In genomic region chr1:206606867-206607266, GRCh38 we compare ENCODE assay signal across 1 cellular context.
TF ChIP-seq lines count a peak whose summit lies in the region.

No MANE protein-coding gene starts in this region.

TF ChIP-seq in GM23338, 12 proteins besides CTCF, POLR2A, EP300 and RAD21 (continued from another document):
- TF ChIP-seq, protein P1, sequence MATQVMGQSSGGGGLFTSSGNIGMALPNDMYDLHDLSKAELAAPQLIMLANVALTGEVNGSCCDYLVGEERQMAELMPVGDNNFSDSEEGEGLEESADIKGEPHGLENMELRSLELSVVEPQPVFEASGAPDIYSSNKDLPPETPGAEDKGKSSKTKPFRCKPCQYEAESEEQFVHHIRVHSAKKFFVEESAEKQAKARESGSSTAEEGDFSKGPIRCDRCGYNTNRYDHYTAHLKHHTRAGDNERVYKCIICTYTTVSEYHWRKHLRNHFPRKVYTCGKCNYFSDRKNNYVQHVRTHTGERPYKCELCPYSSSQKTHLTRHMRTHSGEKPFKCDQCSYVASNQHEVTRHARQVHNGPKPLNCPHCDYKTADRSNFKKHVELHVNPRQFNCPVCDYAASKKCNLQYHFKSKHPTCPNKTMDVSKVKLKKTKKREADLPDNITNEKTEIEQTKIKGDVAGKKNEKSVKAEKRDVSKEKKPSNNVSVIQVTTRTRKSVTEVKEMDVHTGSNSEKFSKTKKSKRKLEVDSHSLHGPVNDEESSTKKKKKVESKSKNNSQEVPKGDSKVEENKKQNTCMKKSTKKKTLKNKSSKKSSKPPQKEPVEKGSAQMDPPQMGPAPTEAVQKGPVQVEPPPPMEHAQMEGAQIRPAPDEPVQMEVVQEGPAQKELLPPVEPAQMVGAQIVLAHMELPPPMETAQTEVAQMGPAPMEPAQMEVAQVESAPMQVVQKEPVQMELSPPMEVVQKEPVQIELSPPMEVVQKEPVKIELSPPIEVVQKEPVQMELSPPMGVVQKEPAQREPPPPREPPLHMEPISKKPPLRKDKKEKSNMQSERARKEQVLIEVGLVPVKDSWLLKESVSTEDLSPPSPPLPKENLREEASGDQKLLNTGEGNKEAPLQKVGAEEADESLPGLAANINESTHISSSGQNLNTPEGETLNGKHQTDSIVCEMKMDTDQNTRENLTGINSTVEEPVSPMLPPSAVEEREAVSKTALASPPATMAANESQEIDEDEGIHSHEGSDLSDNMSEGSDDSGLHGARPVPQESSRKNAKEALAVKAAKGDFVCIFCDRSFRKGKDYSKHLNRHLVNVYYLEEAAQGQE (IDR thresholded peaks at IDR 0.05; ENCODE audit: unreplicated experiment): no peak
- TF ChIP-seq POLR2AphosphoS5 (IDR thresholded peaks at IDR 0.05; ENCODE audit: low read depth): no peak
- no peak for TF ChIP-seq ZNF331 (CRISPR knock-in tag; IDR thresholded peaks at IDR 0.05; ENCODE audit: low read depth)
- TF ChIP-seq STAT1 (IDR thresholded peaks at IDR 0.05; ENCODE audit: unreplicated experiment): no peak
- TF ChIP-seq NANOG (IDR thresholded peaks at IDR 0.05; ENCODE audit: borderline replicate concordance): no peak
- TF ChIP-seq EZH2phosphoT487 (IDR thresholded peaks at IDR 0.05; ENCODE audit: unreplicated experiment): no peak
- TF ChIP-seq, protein P2, sequence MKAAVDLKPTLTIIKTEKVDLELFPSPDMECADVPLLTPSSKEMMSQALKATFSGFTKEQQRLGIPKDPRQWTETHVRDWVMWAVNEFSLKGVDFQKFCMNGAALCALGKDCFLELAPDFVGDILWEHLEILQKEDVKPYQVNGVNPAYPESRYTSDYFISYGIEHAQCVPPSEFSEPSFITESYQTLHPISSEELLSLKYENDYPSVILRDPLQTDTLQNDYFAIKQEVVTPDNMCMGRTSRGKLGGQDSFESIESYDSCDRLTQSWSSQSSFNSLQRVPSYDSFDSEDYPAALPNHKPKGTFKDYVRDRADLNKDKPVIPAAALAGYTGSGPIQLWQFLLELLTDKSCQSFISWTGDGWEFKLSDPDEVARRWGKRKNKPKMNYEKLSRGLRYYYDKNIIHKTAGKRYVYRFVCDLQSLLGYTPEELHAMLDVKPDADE (IDR thresholded peaks at IDR 0.05): no peak
- no peak for TF ChIP-seq ZNF114 (CRISPR knock-in tag; IDR thresholded peaks at IDR 0.05)
- TF ChIP-seq EZH2 (IDR thresholded peaks at IDR 0.05; ENCODE audit: low read depth, unreplicated experiment): no peak
